ENCODE assay signal across 2 cellular contexts in the genomic region with DNA sequence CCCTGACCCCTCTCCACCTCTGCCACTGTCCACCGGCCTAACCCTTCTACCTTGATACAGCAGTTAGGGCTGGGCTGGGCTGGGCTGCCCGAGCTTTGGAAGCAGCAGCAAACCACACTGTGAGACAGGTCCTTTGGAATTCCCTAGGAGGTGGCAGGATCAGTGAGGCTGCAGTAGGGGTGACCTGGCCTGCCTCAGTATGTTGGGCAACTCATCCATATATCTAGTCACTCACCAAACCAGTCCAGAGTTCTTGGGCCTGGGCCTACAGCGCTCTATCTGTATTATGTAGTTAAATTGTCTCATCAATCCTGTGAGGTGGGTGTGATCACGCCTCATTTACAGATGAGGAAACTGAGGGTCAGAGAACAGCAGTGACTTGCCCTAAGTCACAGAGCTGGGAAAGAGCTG.
A peak's percentile ranks its signal among the peaks of the same experiment; 100 is the strongest.
TF ChIP-seq lines count a peak whose summit lies in the region.

No MANE protein-coding gene starts in this region.

TF ChIP-seq in HCT116, 20 proteins besides CTCF, POLR2A, EP300 and RAD21:
- TF ChIP-seq SP1 (IDR thresholded peaks at IDR 0.05; ENCODE audit: low read depth) (no peak), POLR2AphosphoS5 (IDR thresholded peaks at IDR 0.05; ENCODE audit: low read depth, low read length) (no peak), TCF7L2 (IDR thresholded peaks at IDR 0.05; ENCODE audit: borderline replicate concordance, extremely low read depth, insufficient read depth, insufficient read length) (no peak), EZH2 (IDR thresholded peaks at IDR 0.05) (no peak), CEBPB (IDR thresholded peaks at IDR 0.05; ENCODE audit: low read depth) (no peak), CBX3 (IDR thresholded peaks at IDR 0.05; ENCODE audit: low read depth) (no peak), SRF (IDR thresholded peaks at IDR 0.05; ENCODE audit: low read depth) (no peak), EZH2phosphoT487 (IDR thresholded peaks at IDR 0.05; ENCODE audit: borderline replicate concordance) (no peak), SIN3A (IDR thresholded peaks at IDR 0.05; ENCODE audit: low read depth) (no peak), JUND (IDR thresholded peaks at IDR 0.05) (no peak), FOSL1 (IDR thresholded peaks at IDR 0.05; ENCODE audit: low read depth) (no peak), EGR1 (IDR thresholded peaks at IDR 0.05; ENCODE audit: low read depth) (no peak), ZFX (IDR thresholded peaks at IDR 0.05) (no peak)
- TF ChIP-seq, protein P1, sequence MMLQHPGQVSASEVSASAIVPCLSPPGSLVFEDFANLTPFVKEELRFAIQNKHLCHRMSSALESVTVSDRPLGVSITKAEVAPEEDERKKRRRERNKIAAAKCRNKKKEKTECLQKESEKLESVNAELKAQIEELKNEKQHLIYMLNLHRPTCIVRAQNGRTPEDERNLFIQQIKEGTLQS (IDR thresholded peaks at IDR 0.05), result no peak
- TF ChIP-seq, protein P2, sequence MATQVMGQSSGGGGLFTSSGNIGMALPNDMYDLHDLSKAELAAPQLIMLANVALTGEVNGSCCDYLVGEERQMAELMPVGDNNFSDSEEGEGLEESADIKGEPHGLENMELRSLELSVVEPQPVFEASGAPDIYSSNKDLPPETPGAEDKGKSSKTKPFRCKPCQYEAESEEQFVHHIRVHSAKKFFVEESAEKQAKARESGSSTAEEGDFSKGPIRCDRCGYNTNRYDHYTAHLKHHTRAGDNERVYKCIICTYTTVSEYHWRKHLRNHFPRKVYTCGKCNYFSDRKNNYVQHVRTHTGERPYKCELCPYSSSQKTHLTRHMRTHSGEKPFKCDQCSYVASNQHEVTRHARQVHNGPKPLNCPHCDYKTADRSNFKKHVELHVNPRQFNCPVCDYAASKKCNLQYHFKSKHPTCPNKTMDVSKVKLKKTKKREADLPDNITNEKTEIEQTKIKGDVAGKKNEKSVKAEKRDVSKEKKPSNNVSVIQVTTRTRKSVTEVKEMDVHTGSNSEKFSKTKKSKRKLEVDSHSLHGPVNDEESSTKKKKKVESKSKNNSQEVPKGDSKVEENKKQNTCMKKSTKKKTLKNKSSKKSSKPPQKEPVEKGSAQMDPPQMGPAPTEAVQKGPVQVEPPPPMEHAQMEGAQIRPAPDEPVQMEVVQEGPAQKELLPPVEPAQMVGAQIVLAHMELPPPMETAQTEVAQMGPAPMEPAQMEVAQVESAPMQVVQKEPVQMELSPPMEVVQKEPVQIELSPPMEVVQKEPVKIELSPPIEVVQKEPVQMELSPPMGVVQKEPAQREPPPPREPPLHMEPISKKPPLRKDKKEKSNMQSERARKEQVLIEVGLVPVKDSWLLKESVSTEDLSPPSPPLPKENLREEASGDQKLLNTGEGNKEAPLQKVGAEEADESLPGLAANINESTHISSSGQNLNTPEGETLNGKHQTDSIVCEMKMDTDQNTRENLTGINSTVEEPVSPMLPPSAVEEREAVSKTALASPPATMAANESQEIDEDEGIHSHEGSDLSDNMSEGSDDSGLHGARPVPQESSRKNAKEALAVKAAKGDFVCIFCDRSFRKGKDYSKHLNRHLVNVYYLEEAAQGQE (IDR thresholded peaks at IDR 0.05; ENCODE audit: low read depth), result no peak
- TF ChIP-seq, protein P3, sequence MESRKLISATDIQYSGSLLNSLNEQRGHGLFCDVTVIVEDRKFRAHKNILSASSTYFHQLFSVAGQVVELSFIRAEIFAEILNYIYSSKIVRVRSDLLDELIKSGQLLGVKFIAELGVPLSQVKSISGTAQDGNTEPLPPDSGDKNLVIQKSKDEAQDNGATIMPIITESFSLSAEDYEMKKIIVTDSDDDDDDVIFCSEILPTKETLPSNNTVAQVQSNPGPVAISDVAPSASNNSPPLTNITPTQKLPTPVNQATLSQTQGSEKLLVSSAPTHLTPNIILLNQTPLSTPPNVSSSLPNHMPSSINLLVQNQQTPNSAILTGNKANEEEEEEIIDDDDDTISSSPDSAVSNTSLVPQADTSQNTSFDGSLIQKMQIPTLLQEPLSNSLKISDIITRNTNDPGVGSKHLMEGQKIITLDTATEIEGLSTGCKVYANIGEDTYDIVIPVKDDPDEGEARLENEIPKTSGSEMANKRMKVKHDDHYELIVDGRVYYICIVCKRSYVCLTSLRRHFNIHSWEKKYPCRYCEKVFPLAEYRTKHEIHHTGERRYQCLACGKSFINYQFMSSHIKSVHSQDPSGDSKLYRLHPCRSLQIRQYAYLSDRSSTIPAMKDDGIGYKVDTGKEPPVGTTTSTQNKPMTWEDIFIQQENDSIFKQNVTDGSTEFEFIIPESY (IDR thresholded peaks at IDR 0.05; ENCODE audit: extremely low read depth, insufficient replicate concordance, low read length), result no peak

TF ChIP-seq in K562, 482 proteins besides CTCF, POLR2A, EP300 and RAD21 (continued from another document):
- TF ChIP-seq BCOR (IDR thresholded peaks at IDR 0.05) (peak; percentile 64), NCOA6 (IDR thresholded peaks at IDR 0.05) (no peak), ADNP (tag; IDR thresholded peaks at IDR 0.05) (0 out of 2 replicates have a peak, but pooled peaks have one; percentile 29), KDM2B (CRISPR knock-in tag; IDR thresholded peaks at IDR 0.05) (no peak), MECOM (CRISPR knock-in tag; IDR thresholded peaks at IDR 0.05) (peak; percentile 47; the same call in 1 of the 2 replicates)
